ENCODE assay signal across 8 cellular contexts in the genomic region with DNA sequence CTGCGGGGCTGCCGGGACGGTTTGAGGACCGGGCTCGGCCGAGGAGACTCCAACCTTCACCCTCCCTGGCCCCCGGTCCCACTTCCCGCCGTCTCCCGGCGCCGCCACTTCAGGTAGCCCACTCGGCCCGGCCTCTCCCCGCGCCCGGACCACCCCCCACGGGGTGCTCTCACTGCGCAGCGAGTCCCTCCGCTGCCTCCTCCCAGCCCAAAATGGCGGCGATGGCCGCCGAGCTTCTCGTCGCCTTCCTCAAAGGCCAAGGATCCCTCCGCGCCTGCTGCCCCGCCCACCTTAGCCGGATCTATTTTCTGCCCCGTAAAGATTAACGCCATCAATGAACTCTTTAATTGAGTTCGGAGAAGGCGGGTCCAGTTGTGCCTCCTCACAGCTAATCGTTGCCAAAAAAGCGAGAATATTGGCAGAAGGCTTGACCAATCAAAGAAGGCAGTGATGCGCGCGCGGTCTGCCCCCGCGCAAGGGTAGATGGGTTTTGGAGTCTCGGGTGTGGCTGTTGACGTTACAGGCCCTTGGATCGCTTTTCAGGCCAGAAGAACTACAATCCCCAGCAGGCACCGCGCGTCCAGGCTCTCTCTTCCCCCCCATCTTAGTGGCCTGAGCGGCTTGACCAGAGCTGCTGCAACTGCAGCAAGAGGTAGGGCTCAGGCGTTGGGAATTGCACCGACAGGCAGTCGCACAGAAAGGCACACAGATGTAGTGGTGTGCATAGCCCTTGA. TPM values are rescaled to one million over a fixed set of nuclear protein-coding genes. Genes with fewer than 3 reads are reported as not detected.
DNase-seq lines count a peak whose midpoint lies in the region; ATAC-seq, FAIRE-seq and TF ChIP-seq lines count a peak whose summit lies in the region.

A gene with protein sequence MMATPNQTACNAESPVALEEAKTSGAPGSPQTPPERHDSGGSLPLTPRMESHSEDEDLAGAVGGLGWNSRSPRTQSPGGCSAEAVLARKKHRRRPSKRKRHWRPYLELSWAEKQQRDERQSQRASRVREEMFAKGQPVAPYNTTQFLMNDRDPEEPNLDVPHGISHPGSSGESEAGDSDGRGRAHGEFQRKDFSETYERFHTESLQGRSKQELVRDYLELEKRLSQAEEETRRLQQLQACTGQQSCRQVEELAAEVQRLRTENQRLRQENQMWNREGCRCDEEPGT (plus strand): TSS at position 588 of the 734 bp plus-strand sequence. CDS start 919 bp downstream, outside the sequence.

- H3K9ac ChIP-seq in OCI-LY1 (ENCODE audit: low read length) (peak within 1 kb of the TSS; percentile 95), endothelial cell of umbilical vein (replicated peaks; ENCODE audit: extremely low read depth, insufficient read depth, low read length) (peak within 1 kb of the TSS; percentile 98)

- H3K9me2 ChIP-seq in OCI-LY1 (ENCODE audit: low read depth, low read length), result no peaks in the 10 kb centered on the region

- peaks cover 21% of the 10 kb centered on the region for H3K4me1 ChIP-seq in OCI-LY1 (ENCODE audit: insufficient read depth, low read length, severe bottlenecking)
- peaks cover 28% of the 10 kb centered on the region for H3K4me1 ChIP-seq in endothelial cell of umbilical vein (ENCODE audit: control insufficient read depth, extremely low read depth, insufficient read depth, low read length)

- H3K9me3 ChIP-seq in OCI-LY1 (ENCODE audit: low read length) (no peaks in the 10 kb centered on the region), endothelial cell of umbilical vein (replicated peaks; ENCODE audit: control insufficient read depth, insufficient read depth, low read length) (no peaks in the 10 kb centered on the region)

- H3K27ac Mint-ChIP-seq in mesothelial cell of epicardium, result peak within 1 kb of the TSS; percentile 97

- H2AFZ ChIP-seq in OCI-LY1 (ENCODE audit: low read length) (no peak within 1 kb of the TSS), endothelial cell of umbilical vein (ENCODE audit: low read depth, low read length) (peak within 1 kb of the TSS; percentile 86)

- H4K20me1 ChIP-seq in OCI-LY1 (ENCODE audit: insufficient read depth, low read length) (no peaks in the 10 kb centered on the region), endothelial cell of umbilical vein (replicated peaks; ENCODE audit: control insufficient read depth, extremely low read depth, insufficient read depth, low read length) (no peaks in the 10 kb centered on the region)

- H3K27ac ChIP-seq in OCI-LY1 (ENCODE audit: low read depth, low read length, poor library complexity, severe bottlenecking), result peak within 1 kb of the TSS; percentile 64
- H3K27ac ChIP-seq in endothelial cell of umbilical vein (ENCODE audit: insufficient read depth, low read depth, low read length), result peak within 1 kb of the TSS; percentile 91

- TF ChIP-seq CTCF in OCI-LY1 (IDR thresholded peaks at IDR 0.05; ENCODE audit: low read length), result no peak
- no peak for TF ChIP-seq CTCF in endothelial cell of umbilical vein (IDR thresholded peaks at IDR 0.05; ENCODE audit: extremely low read depth in 1 of 2, insufficient read depth in 1 of 2, low read depth in 1 of 2, low read length in 2 of 2)
- no peak for TF ChIP-seq CTCF in mesothelial cell of epicardium (IDR thresholded peaks at IDR 0.05; ENCODE audit: unreplicated experiment)

- peak; percentile 99 for FAIRE-seq in endothelial cell of umbilical vein (lab: Jason Lieb, UNC)

- H3K9me3 Mint-ChIP-seq in mesothelial cell of epicardium, result no peaks in the 10 kb centered on the region

- no peaks in the 10 kb centered on the region for H3K27me3 Mint-ChIP-seq in mesothelial cell of epicardium (ENCODE audit: low read depth)

- H3K4me3 ChIP-seq in OCI-LY1 (ENCODE audit: low read depth, low read length, poor library complexity, severe bottlenecking), result peak within 1 kb of the TSS; percentile 85
- H3K4me3 ChIP-seq in endothelial cell of umbilical vein (replicated peaks in 1 of 3; ENCODE audit: insufficient read depth in 1 of 3, low read depth in 1 of 3, low read length in 3 of 3), result peak within 1 kb of the TSS; percentile 60 to 92 (median 80)

- intact Hi-C loops in endothelial cell of umbilical vein (cut with micrococcal nuclease), result loop anchor here (1.0 kb wide), 2 partner anchors 13 to 26 kb away; a partner anchor contains a TSS

- no peaks in the 10 kb centered on the region for H3F3A ChIP-seq in OCI-LY1 (ENCODE audit: insufficient read depth, low read length)

- DNase-seq in DMS 273 (lab: John Stamatoyannopoulos, UW; ENCODE audit: unreplicated experiment) (peak; percentile 100), HuH-7 (ENCODE audit: low spot score) (peak; percentile 96), activated T-cell treated with anti-CD3 and anti-CD28 coated beads for 1 hour (ENCODE audit: low read depth) (peak; percentile 96), endothelial cell of umbilical vein (ENCODE audit: low read depth, low spot score) (peak; percentile 100), mesothelial cell of epicardium (ENCODE audit: low spot score in 2 of 2, unreplicated experiment in 2 of 2) (peak; percentile 90 to 97)
- peak; percentile 93 to 98 for DNase-seq in stimulated activated CD8-positive, alpha-beta memory T cell treated with anti-CD3 and anti-CD28 coated beads, Interleukin-15, amount 100 ng/mL, for 4 hours (ENCODE audit: low read depth in 2 of 2)

- BruUV-seq in endothelial cell of umbilical vein (replicated peaks; lab: Mats Ljungman, UMichigan), result no TSS peak

- POLR2A ChIA-PET in endothelial cell of umbilical vein (lab: Charles Lee), result interaction anchor here (0.5 to 3.1 kb wide), 8 partner anchors 8 to 210 kb away, joined by 3 to 189 read pairs (median 4); a partner anchor contains a TSS

- peaks cover 6% of the 10 kb centered on the region for H3K79me2 ChIP-seq in OCI-LY1 (ENCODE audit: insufficient read depth, low read length)
- H3K79me2 ChIP-seq in endothelial cell of umbilical vein (ENCODE audit: control insufficient read depth, insufficient read depth, low read length), result peaks cover 21% of the 10 kb centered on the region

- H3K36me3 ChIP-seq in OCI-LY1 (ENCODE audit: insufficient read depth, low read length), result peaks cover 13% of the 10 kb centered on the region
- no peaks in the 10 kb centered on the region for H3K36me3 ChIP-seq in endothelial cell of umbilical vein (ENCODE audit: control insufficient read depth in 2 of 2, extremely low read depth in 1 of 2, insufficient read depth in 2 of 2, low read length in 2 of 2)

- H3K27me3 ChIP-seq in OCI-LY1 (ENCODE audit: insufficient read depth, low read length), result no peaks in the 10 kb centered on the region
- no peaks in the 10 kb centered on the region for H3K27me3 ChIP-seq in endothelial cell of umbilical vein (ENCODE audit: control insufficient read depth in 2 of 2, insufficient read depth in 2 of 2, low read length in 2 of 2)

- H3K9me1 ChIP-seq in endothelial cell of umbilical vein (replicated peaks; ENCODE audit: control insufficient read depth, extremely low read depth, insufficient read depth, low read length), result no peaks in the 10 kb centered on the region

- H3K4me1 Mint-ChIP-seq in mesothelial cell of epicardium, result peaks cover 48% of the 10 kb centered on the region

- peak; percentile 94 for TF ChIP-seq POLR2A in endothelial cell of umbilical vein (IDR thresholded peaks at IDR 0.05; ENCODE audit: low read depth, low read length)

- dilution Hi-C loops in endothelial cell of umbilical vein (cut with MboI; ENCODE audit: extremely low pct_ligation_motif_present, low sequenced_read_pairs), result no loop called here

- peak within 1 kb of the TSS; percentile 98 for H3K4me3 Mint-ChIP-seq in mesothelial cell of epicardium

- peak within 1 kb of the TSS; percentile 85 for H3K4me2 ChIP-seq in OCI-LY1 (ENCODE audit: low read length)
- H3K4me2 ChIP-seq in endothelial cell of umbilical vein (ENCODE audit: insufficient read depth, low read length), result peak within 1 kb of the TSS; percentile 93

- peaks cover 5% of the 10 kb centered on the region for H3K36me3 Mint-ChIP-seq in mesothelial cell of epicardium

- CTCF ChIA-PET in endothelial cell of umbilical vein (lab: Charles Lee), result interaction anchor here (0.5 to 6.0 kb wide), 7 partner anchors 11 to 90 kb away, joined by 3 to 153 read pairs (median 6); a partner anchor contains a TSS

- ATAC-seq in GM21526 (IDR thresholded peaks at IDR 0.05; ENCODE audit: low FRiP score, unreplicated experiment), result peak; percentile 82

TF ChIP-seq in endothelial cell of umbilical vein, 7 proteins besides CTCF, POLR2A, EP300 and RAD21:
- peak; percentile 92 for TF ChIP-seq POLR2AphosphoS5 (IDR thresholded peaks at IDR 0.05; ENCODE audit: insufficient read depth, low read depth, low read length)
- peak; percentile 20 for TF ChIP-seq FOS (IDR thresholded peaks at IDR 0.05; ENCODE audit: borderline replicate concordance, insufficient read depth, low read length)
- TF ChIP-seq MYC (IDR thresholded peaks at IDR 0.05; ENCODE audit: low read depth, low read length), result no peak
TF ChIP-seq in endothelial cell of umbilical vein: peak in this region for 2.

RNA-seq across cellular contexts. Expression of the gene that starts here (rescaled TPM):
- total RNA-seq in endothelial cell of umbilical vein (3.8 and 4.3 TPM in 2 replicates), mesothelial cell of epicardium (6.5 to 9.6 TPM (median 7.7 TPM) in 3 replicates)
- polyA plus RNA-seq in endothelial cell of umbilical vein, result 2.9 and 3.7 TPM in 2 replicates
- 2.9 and 3.4 TPM in 2 replicates for polyA plus RNA-seq in endothelial cell of umbilical vein (2011; cell fraction: cytosol; rRNA removed)
- polyA plus RNA-seq in endothelial cell of umbilical vein (2011; cell fraction: nucleus; rRNA removed), result 2.9 and 3.1 TPM in 2 replicates
- 3.1 TPM in 2 replicates for polyA plus RNA-seq in endothelial cell of umbilical vein (2012)
- polyA minus RNA-seq in endothelial cell of umbilical vein, result 0.92 and 1.4 TPM in 2 replicates
- polyA minus RNA-seq in endothelial cell of umbilical vein (2011; cell fraction: cytosol; rRNA and poly(A)+ RNA removed), result 8.0 TPM
- 0.58 and 0.96 TPM in 2 replicates for polyA minus RNA-seq in endothelial cell of umbilical vein (2011; cell fraction: nucleus; rRNA and poly(A)+ RNA removed)

Comparison
In these comparisons a context has a peak if more than half of its experiments do, and no peak if none do; other contexts are left out.
1. Peak in every context shown above with its lines: DNase-seq, ATAC-seq, H3K4me3 ChIP-seq and H3K27ac ChIP-seq.